Comparison of ENCODE assay signal across 8 cellular contexts in the genomic region with DNA sequence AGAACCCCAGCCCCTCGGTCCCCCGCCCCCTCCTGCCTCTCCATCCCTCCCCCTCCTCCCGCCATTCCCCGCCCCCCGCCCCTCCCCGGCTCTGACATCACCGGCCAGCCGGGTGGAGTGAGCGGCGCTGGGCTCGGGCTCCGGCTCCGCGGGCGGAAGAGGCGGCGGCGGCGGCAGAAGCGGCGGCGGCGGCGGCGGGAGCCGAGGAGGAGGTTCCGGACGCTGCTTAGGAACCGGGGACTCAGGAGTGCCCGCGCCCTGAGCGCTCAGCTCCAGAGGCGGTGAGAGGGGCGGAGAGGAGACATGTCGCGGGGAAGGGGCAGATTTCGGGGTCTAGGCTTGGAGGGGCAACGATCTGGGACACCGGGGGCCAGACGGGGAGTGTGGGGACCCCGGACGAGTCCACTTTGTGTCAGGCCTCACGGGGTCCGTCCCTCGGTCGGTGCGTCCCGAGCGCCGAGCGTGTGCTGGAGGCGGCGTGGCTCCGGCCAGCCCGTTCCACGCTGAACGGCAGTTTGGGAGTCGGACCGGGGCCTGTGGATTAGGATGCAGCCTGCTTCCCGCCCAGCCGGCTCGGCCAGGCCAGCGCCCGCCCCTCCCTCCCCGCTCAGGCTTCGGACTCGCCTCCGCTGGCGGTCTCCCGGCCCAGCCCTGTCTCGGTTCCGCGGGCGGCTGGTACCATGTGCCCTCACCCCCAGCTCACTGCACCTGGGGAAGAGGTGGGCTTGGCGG. TPM values are rescaled to one million over a fixed set of nuclear protein-coding genes. Genes with fewer than 3 reads are reported as not detected.
DNase-seq lines count a peak whose midpoint lies in the region; ATAC-seq and TF ChIP-seq lines count a peak whose summit lies in the region.

A gene with protein sequence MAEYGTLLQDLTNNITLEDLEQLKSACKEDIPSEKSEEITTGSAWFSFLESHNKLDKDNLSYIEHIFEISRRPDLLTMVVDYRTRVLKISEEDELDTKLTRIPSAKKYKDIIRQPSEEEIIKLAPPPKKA (plus strand): TSS at position 143 of the 732 bp plus-strand sequence. CDS start 6,161 bp downstream, outside the sequence.

- no peaks in the 10 kb centered on the region for H3K9me3 Mint-ChIP-seq in activated CD8-positive, alpha-beta T cell treated with anti-CD3 and anti-CD28 coated beads for 36 hours

- DNase-seq in GM12864 (ENCODE audit: low read depth) (no peak), NCI-H345 (lab: John Stamatoyannopoulos, UW) (peak; percentile 74), lung (ENCODE audit: low spot score) (peak; percentile 70), kidney glomerular epithelial cell (lab: John Stamatoyannopoulos, UW) (no peak)
- peak; percentile 70 for DNase-seq in activated CD8-positive, alpha-beta T cell treated with anti-CD3 and anti-CD28 coated beads for 36 hours
- DNase-seq in stimulated activated CD4-positive, alpha-beta T cell treated with anti-CD3 and anti-CD28 coated beads, TNF-alpha, amount 100 ng/mL, for 24 hours (ENCODE audit: low read depth in 3 of 3) = peak; percentile 42 to 78 (median 44)

- H3K36me3 ChIP-seq in ectodermal cell (ENCODE audit: control insufficient read depth, insufficient read depth, low read length) (no peaks in the 10 kb centered on the region), lung (ENCODE audit: control insufficient read depth in 2 of 2, insufficient read depth in 2 of 2, low read length in 2 of 2) (peaks cover 4 to 10% of the 10 kb centered on the region in 2 donors)

- H3K27ac ChIP-seq in ectodermal cell (ENCODE audit: insufficient read depth, low read depth, low read length, poor library complexity, severe bottlenecking) (no peak within 1 kb of the TSS), lung (ENCODE audit: low read depth in 1 of 2, low read length in 1 of 2) (peak within 1 kb of the TSS; percentile 96 to 99)

- H3K4me1 ChIP-seq in ectodermal cell (ENCODE audit: control insufficient read depth, insufficient read depth, low read length) (peaks cover 49% of the 10 kb centered on the region), lung (ENCODE audit: control insufficient read depth in 2 of 2, insufficient read depth in 2 of 2, low read length in 2 of 2) (peaks cover 30 to 39% of the 10 kb centered on the region in 2 donors)

- H3K27me3 ChIP-seq in ectodermal cell (ENCODE audit: control insufficient read depth, insufficient read depth, low read length, poor library complexity, severe bottlenecking) (no peaks in the 10 kb centered on the region), lung (ENCODE audit: control insufficient read depth, insufficient read depth) (no peaks in the 10 kb centered on the region)

- intact Hi-C loops in activated CD8-positive, alpha-beta T cell treated with anti-CD3 and anti-CD28 coated beads for 36 hours (cut with micrococcal nuclease) = loop anchor here (2.0 to 5.0 kb wide), 2 partner anchors 29 to 103 kb away; no protein-coding TSS in a partner anchor

- POLR2A ChIA-PET in activated CD8-positive, alpha-beta T cell treated with anti-CD3 and anti-CD28 coated beads for 36 hours (lab: Charles Lee) = interaction anchor here (0.7 to 2.6 kb wide), 10 partner anchors 9 to 134 kb away, joined by 3 to 6 read pairs (median 3); no protein-coding TSS in a partner anchor

- H3K27me3 Mint-ChIP-seq in activated CD8-positive, alpha-beta T cell treated with anti-CD3 and anti-CD28 coated beads for 36 hours = no peaks in the 10 kb centered on the region

- peak within 1 kb of the TSS; percentile 87 for H3K27ac Mint-ChIP-seq in activated CD8-positive, alpha-beta T cell treated with anti-CD3 and anti-CD28 coated beads for 36 hours

- H3K4me3 ChIP-seq in GM12864 (ENCODE audit: low read depth, low read length) (peak within 1 kb of the TSS; percentile 90), ectodermal cell (ENCODE audit: insufficient read depth, low read depth, low read length) (peak within 1 kb of the TSS; percentile 93), lung (peak within 1 kb of the TSS; percentile 91)

- peaks cover 16% of the 10 kb centered on the region for H3K36me3 Mint-ChIP-seq in activated CD8-positive, alpha-beta T cell treated with anti-CD3 and anti-CD28 coated beads for 36 hours (ENCODE audit: low read depth)

- peak; percentile 42 for ATAC-seq in HG02610 (IDR thresholded peaks at IDR 0.05; ENCODE audit: unreplicated experiment)
- ATAC-seq in activated CD8-positive, alpha-beta T cell treated with anti-CD3 and anti-CD28 coated beads for 36 hours = peak; percentile 76
- peak; percentile 84 for ATAC-seq in lung (ENCODE audit: insufficient read depth, low FRiP score)

- peak within 1 kb of the TSS; percentile 82 for H3K4me3 Mint-ChIP-seq in activated CD8-positive, alpha-beta T cell treated with anti-CD3 and anti-CD28 coated beads for 36 hours

- H3K9me3 ChIP-seq in ectodermal cell (ENCODE audit: control insufficient read depth, low read length) = no peaks in the 10 kb centered on the region
- no peaks in the 10 kb centered on the region for H3K9me3 ChIP-seq in lung (ENCODE audit: control insufficient read depth in 2 of 2, insufficient read depth in 1 of 2, low read length in 1 of 2)

- CTCF ChIA-PET in activated CD8-positive, alpha-beta T cell treated with anti-CD3 and anti-CD28 coated beads for 36 hours (lab: Charles Lee) = interaction anchor here (0.6 to 5.9 kb wide), 7 partner anchors 12 to 120 kb away, joined by 3 to 31 read pairs (median 8); no protein-coding TSS in a partner anchor

- H3K4me1 Mint-ChIP-seq in activated CD8-positive, alpha-beta T cell treated with anti-CD3 and anti-CD28 coated beads for 36 hours (ENCODE audit: low read depth) = peaks cover 48% of the 10 kb centered on the region

- TF ChIP-seq CTCF in GM12864 (IDR thresholded peaks at IDR 0.05; ENCODE audit: low read depth, low read length, missing control alignments) (no peak), lung (IDR thresholded peaks at IDR 0.05; ENCODE audit: control extremely low read depth, extremely low read depth) (no peak)
- no peak for TF ChIP-seq CTCF in activated CD8-positive, alpha-beta T cell treated with anti-CD3 and anti-CD28 coated beads for 36 hours (IDR thresholded peaks at IDR 0.05)

- 0% methylated on average over 70 of the region's 75 CpGs for WGBS in ectodermal cell, 2 experiments
- WGBS in lung, 2 donors = 0 to 1% methylated on average over 52 to 75 of the region's 75 CpGs

RNA-seq across cellular contexts. Expression of the gene that starts here (rescaled TPM):
- total RNA-seq in activated CD8-positive, alpha-beta T cell treated with anti-CD3 and anti-CD28 coated beads for 36 hours = 10 to 100 TPM; 31.8 to 34.1 TPM
- polyA plus RNA-seq in ectodermal cell (2013, experiment 1 of 4) = 107 TPM
- polyA plus RNA-seq in ectodermal cell (2013, experiment 2 of 4) = 121 TPM
- 84.4 TPM for polyA plus RNA-seq in ectodermal cell (2013, experiment 3 of 4)
- polyA plus RNA-seq in ectodermal cell (2013, experiment 4 of 4) = 105 TPM
- 100 to 1,000 TPM in 1 of 2 donors, 10 to 100 TPM in 1; 76.0 to 133 TPM for total RNA-seq in lung
- 100 to 1,000 TPM; 139 to 261 TPM for polyA plus RNA-seq in lung

Comparison
In these comparisons a context has a peak if more than half of its experiments do, and no peak if none do; other contexts are left out.
1. DNase-seq: peak in NCI-H345 (single experiment), activated CD8-positive, alpha-beta T cell treated with anti-CD3 and anti-CD28 coated beads for 36 hours (single experiment), lung (single experiment) and stimulated activated CD4-positive, alpha-beta T cell treated with anti-CD3 and anti-CD28 coated beads, TNF-alpha, amount 100 ng/mL, for 24 hours (3 of 3); none in GM12864 (single experiment) and kidney glomerular epithelial cell (single experiment).
2. Peak in every context shown above with its lines, with median percentiles within 50 percentile points of each other: H3K4me3 ChIP-seq and ATAC-seq.